In genomic region chr6:155523821-155524238, GRCh38 we compare ENCODE assay signal across 15 cellular contexts.
DNase-seq lines count a peak whose midpoint lies in the region; ATAC-seq and TF ChIP-seq lines count a peak whose summit lies in the region.
"Had no signal": no experiment of that assay in that cellular context is flagged by ENCODE, and none has a peak within 500 bp of the region (broad histone marks: within the 10 kb centered on the region; RNA-seq: fewer than 3 reads in every experiment).

No MANE protein-coding gene starts in this region.

- ATAC-seq in activated T-cell treated with anti-CD3 and anti-CD28 coated beads, Interleukin-2, amount 50 U/mL, for 72 hours (replicated peaks in 1 of 2), result no peak
- ATAC-seq in HG03039 (IDR thresholded peaks at IDR 0.05; ENCODE audit: unreplicated experiment), result no peak

- DNase-seq in activated T-cell treated with anti-CD3 and anti-CD28 coated beads, Interleukin-2, amount 50 U/mL, for 72 hours, result no peak
- no peak for DNase-seq in activated T-cell treated with anti-CD3 and anti-CD28 coated beads, Interleukin-2, amount 50 U/mL, for 1 hour
- DNase-seq in NCI-H345 treated with DMSO at 0.1 percent for 48 hours (lab: John Stamatoyannopoulos, UW; ENCODE audit: unreplicated experiment) (peak; percentile 71), brain pericyte (ENCODE audit: low read depth, low spot score) (peak; percentile 8), osteocyte (ENCODE audit: extremely low spot score, unreplicated experiment) (no peak), NAMALWA (ENCODE audit: low spot score) (no peak), left ventricle myocardium inferior (no peak)
- DNase-seq: BE2C, GOT3, MV-4-11, NCI-H510A treated with DMSO at 0.1 percent for 48 hours, SIG-M5 had no signal

- TF ChIP-seq CTCF in osteocyte (IDR thresholded peaks at IDR 0.05) (no peak), left ventricle myocardium inferior (IDR thresholded peaks at IDR 0.05; ENCODE audit: borderline replicate concordance) (no peak)

- peaks cover 1 to 3% of the 10 kb centered on the region in 2 donors for H3K9me3 Mint-ChIP-seq in activated T-cell treated with anti-CD3 and anti-CD28 coated beads, Interleukin-2, amount 50 U/mL, for 72 hours
- no peaks in the 10 kb centered on the region for H3K9me3 Mint-ChIP-seq in osteocyte (ENCODE audit: unreplicated experiment)
- H3K9me3 Mint-ChIP-seq: stimulated activated effector memory CD8-positive, alpha-beta T cell treated with anti-CD3 and anti-CD28 coated beads, Interleukin-12 subunit alpha, Interleukin-12 subunit beta, amount 100 ng/mL, for 72 hours had no signal

- no peaks in the 10 kb centered on the region for H3K27me3 ChIP-seq in left ventricle myocardium inferior (ENCODE audit: low read depth)
- H3K27me3 ChIP-seq: BE2C had no signal

- peaks cover 22% of the 10 kb centered on the region for H3K4me1 Mint-ChIP-seq in activated T-cell treated with anti-CD3 and anti-CD28 coated beads, Interleukin-2, amount 50 U/mL, for 72 hours (ENCODE audit: low read depth)
- H3K4me1 Mint-ChIP-seq in osteocyte (ENCODE audit: unreplicated experiment), result peaks cover 12% of the 10 kb centered on the region

- no peaks in the 10 kb centered on the region for H3K9me3 ChIP-seq in left ventricle myocardium inferior (replicated peaks)
- H3K9me3 ChIP-seq: BE2C, prostate gland had no signal

- H3K4me3 Mint-ChIP-seq in activated T-cell treated with anti-CD3 and anti-CD28 coated beads, Interleukin-2, amount 50 U/mL, for 72 hours, result peak overlapping the region in 1 of 2 donors; percentile 54
- no peak overlapping the region for H3K4me3 Mint-ChIP-seq in osteocyte (ENCODE audit: unreplicated experiment)
- H3K4me3 Mint-ChIP-seq: stimulated activated effector memory CD8-positive, alpha-beta T cell treated with anti-CD3 and anti-CD28 coated beads, Interleukin-12 subunit alpha, Interleukin-12 subunit beta, amount 100 ng/mL, for 72 hours had no signal

- peaks cover 6% of the 10 kb centered on the region for H3K4me1 ChIP-seq in left ventricle myocardium inferior
- H3K4me1 ChIP-seq: prostate gland had no signal

- H3K4me3 ChIP-seq in left ventricle myocardium inferior, result no peak overlapping the region
- H3K4me3 ChIP-seq: prostate gland had no signal

- intact Hi-C loops in left ventricle myocardium inferior (cut with micrococcal nuclease), result no loop called here

- H3K27ac ChIP-seq in left ventricle myocardium inferior (replicated peaks), result no peak overlapping the region
- H3K27ac ChIP-seq: prostate gland had no signal

- H3K36me3 ChIP-seq in left ventricle myocardium inferior, result no peaks in the 10 kb centered on the region
- H3K36me3 ChIP-seq: BE2C, prostate gland had no signal

- H3K27ac Mint-ChIP-seq in activated T-cell treated with anti-CD3 and anti-CD28 coated beads, Interleukin-2, amount 50 U/mL, for 72 hours, result peak overlapping the region; percentile 89
- H3K27ac Mint-ChIP-seq in osteocyte (ENCODE audit: unreplicated experiment), result peak overlapping the region; percentile 39
- H3K27ac Mint-ChIP-seq: stimulated activated effector memory CD8-positive, alpha-beta T cell treated with anti-CD3 and anti-CD28 coated beads, Interleukin-12 subunit alpha, Interleukin-12 subunit beta, amount 100 ng/mL, for 72 hours had no signal

- H3K36me3 Mint-ChIP-seq in activated T-cell treated with anti-CD3 and anti-CD28 coated beads, Interleukin-2, amount 50 U/mL, for 72 hours (ENCODE audit: insufficient read depth in 2 of 2), result no peaks in the 10 kb centered on the region
- H3K36me3 Mint-ChIP-seq in osteocyte (ENCODE audit: unreplicated experiment), result no peaks in the 10 kb centered on the region
- H3K36me3 Mint-ChIP-seq: stimulated activated effector memory CD8-positive, alpha-beta T cell treated with anti-CD3 and anti-CD28 coated beads, Interleukin-12 subunit alpha, Interleukin-12 subunit beta, amount 100 ng/mL, for 72 hours had no signal

- no peaks in the 10 kb centered on the region for H3K27me3 Mint-ChIP-seq in activated T-cell treated with anti-CD3 and anti-CD28 coated beads, Interleukin-2, amount 50 U/mL, for 72 hours (ENCODE audit: low read depth)
- no peaks in the 10 kb centered on the region for H3K27me3 Mint-ChIP-seq in osteocyte (ENCODE audit: unreplicated experiment)

Comparison
In these comparisons a context has a peak if more than half of its experiments do, and no peak if none do; other contexts are left out.
1. DNase-seq: peak in NCI-H345 treated with DMSO at 0.1 percent for 48 hours (single experiment) and brain pericyte (single experiment); none in activated T-cell treated with anti-CD3 and anti-CD28 coated beads, Interleukin-2, amount 50 U/mL, for 72 hours (0 of 2), activated T-cell treated with anti-CD3 and anti-CD28 coated beads, Interleukin-2, amount 50 U/mL, for 1 hour (single experiment), osteocyte (single experiment), NAMALWA (single experiment) and left ventricle myocardium inferior (single experiment).